In the genomic region with DNA sequence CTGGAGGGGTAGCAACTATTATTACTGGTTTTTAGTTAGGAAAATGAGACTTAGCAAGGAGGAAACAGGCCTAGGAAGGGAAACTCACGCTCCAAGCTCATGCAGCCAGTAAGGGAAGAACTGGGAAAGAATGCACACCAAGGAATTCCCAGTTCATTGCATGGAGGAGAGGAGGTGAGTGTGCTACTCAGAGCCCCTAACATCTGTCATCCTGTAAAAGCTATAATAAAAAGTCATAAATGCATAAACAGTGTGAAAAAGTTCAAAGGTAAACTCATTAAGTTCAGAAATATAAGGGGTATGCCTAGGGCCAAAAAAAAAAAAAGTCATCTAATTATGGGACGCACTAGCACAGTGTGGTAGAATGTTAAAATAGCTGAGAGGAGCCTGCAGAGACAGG, we compare ENCODE assay signal across 35 cellular contexts. TPM values are rescaled to one million over a fixed set of nuclear protein-coding genes. Genes with fewer than 3 reads are reported as not detected.
"Had no signal": no experiment of that assay in that cellular context is flagged by ENCODE, and none has a peak within 500 bp of the region (broad histone marks: within the 10 kb centered on the region; RNA-seq: fewer than 3 reads in every experiment).

No MANE protein-coding gene starts in this region.

- H3K27me3 ChIP-seq: ascending aorta, MG63 had no signal

- H3K27ac ChIP-seq: ascending aorta, RWPE1 had no signal

- H3K4me3 ChIP-seq: ascending aorta, MG63 had no signal

- DNase-seq: activated CD4-positive, alpha-beta T cell treated with anti-CD3 and anti-CD28 coated beads, Interleukin-2, amount 10 ng/mL, durations not matched to agents 24 days and 14 days; activated CD4-positive, alpha-beta T cell treated with anti-CD3 and anti-CD28 coated beads, Interleukin-2, amount 50 U/mL, for 4 hours; activated CD8-positive, alpha-beta T cell treated with anti-CD3 and anti-CD28 coated beads for 36 hours; activated effector memory CD4-positive, alpha-beta T cell treated with anti-CD3 and anti-CD28 coated beads, Interleukin-2, amount 50 U/mL, for 16 hours; activated naive CD4-positive, alpha-beta T cell treated with Interleukin-2 at 50 U/mL for 16 hours; activated naive CD8-positive, alpha-beta T cell treated with anti-CD3 and anti-CD28 coated beads, Interleukin-2, amount 10 ng/mL, durations not matched to agents 7 days and 5 days; activated T-cell treated with anti-CD3 and anti-CD28 coated beads, Interleukin-2, amount 50 U/mL, for 1 hour; activated T-cell treated with anti-CD3 and anti-CD28 coated beads, Interleukin-2, amount 50 U/mL, for 72 hours; amygdala; caudate nucleus; Kasumi-1; KG1; MG63; NCI-H1048; NCI-H1105 treated with DMSO at 0.1 percent for 48 hours; NCI-H1436; NCI-H1694; NCI-H1930; NCI-H2081 treated with DMSO at 0.1 percent for 48 hours; NCI-H226; NCI-H446 treated with DMSO at 0.1 percent for 48 hours; NCI-H524; NCI-H69; NCI-H82; PC-3; SIG-M5; T1000 had no signal

- H3K9me3 ChIP-seq: ascending aorta, MG63 had no signal

- ATAC-seq: activated CD8-positive, alpha-beta T cell treated with anti-CD3 and anti-CD28 coated beads for 36 hours; activated T-cell treated with anti-CD3 and anti-CD28 coated beads, Interleukin-2, amount 50 U/mL, for 72 hours; activated T-helper 17 cell treated with anti-CD3 and anti-CD28 coated beads, Interleukin-2, amount 50 U/mL, for 72 hours; PC-3; Right ventricle myocardium inferior had no signal

- H3K4me1 ChIP-seq: ascending aorta had no signal

- H3K36me3 ChIP-seq: ascending aorta, MG63 had no signal

RNA-seq across cellular contexts. Expression of gene TMEM98, which starts 25.9 kb away (rescaled TPM):
- total RNA-seq: activated CD8-positive, alpha-beta memory T cell treated with anti-CD3 and anti-CD28 coated beads for 36 hours; activated CD8-positive, alpha-beta T cell treated with anti-CD3 and anti-CD28 coated beads for 36 hours; activated naive CD8-positive, alpha-beta T cell treated with anti-CD3 and anti-CD28 coated beads, Interleukin-2, amount 10 ng/mL, durations not matched to agents 7 days and 5 days had no signal

RNA-seq across cellular contexts. Expression of gene SPACA3, which starts 37.8 kb away (rescaled TPM):
- total RNA-seq: activated CD4-positive, alpha-beta T cell treated with anti-CD3 and anti-CD28 coated beads, Interleukin-2, amount 10 ng/mL, durations not matched to agents 24 days and 14 days; activated CD8-positive, alpha-beta memory T cell treated with anti-CD3 and anti-CD28 coated beads for 36 hours; activated CD8-positive, alpha-beta T cell treated with anti-CD3 and anti-CD28 coated beads for 36 hours; activated naive CD8-positive, alpha-beta T cell treated with anti-CD3 and anti-CD28 coated beads, Interleukin-2, amount 10 ng/mL, durations not matched to agents 7 days and 5 days; activated T-cell treated with anti-CD3 and anti-CD28 coated beads, Interleukin-2, amount 50 U/mL, for 72 hours; ascending aorta; bronchial epithelial cell; PC-3; Right ventricle myocardium inferior; T-helper 1 cell treated with Interleukin-12 subunit alpha and Interleukin-12 subunit beta and Interleukin-4 antibody, amounts not matched to agents 30 ng/mL and 1 ng/mL, for 36 hours; T-helper 2 cell treated with Interferon-gamma antibody and Interleukin-4, amounts not matched to agents 100 ng/mL and 5 ng/mL, for 36 hours had no signal
